Comparison of ENCODE assay signal across 1 cellular context in the genomic region with DNA sequence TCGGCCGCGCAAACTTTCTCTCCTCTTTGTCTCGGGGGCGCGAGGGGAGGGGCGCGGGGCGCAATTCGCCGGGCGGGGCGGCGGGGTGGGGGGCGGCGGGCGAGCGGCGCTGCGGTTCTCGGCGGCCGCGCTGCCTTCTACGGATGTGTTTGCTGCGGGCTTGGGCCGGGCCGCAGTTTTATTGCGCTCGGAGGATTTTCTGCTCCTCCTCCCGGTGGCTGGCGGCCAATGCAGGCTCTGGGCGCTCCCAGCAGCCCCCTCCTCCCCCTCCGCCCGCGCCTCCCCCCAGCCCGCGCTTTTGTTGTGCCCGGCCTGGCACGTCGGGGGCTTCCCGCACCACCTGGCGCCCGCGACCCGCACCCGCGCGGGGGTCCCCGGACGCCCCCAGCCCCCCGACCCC.
A peak's percentile ranks its signal among the peaks of the same experiment; 100 is the strongest.
TF ChIP-seq lines count a peak whose summit lies in the region.

TIMP2 (minus strand) TSS at position 154 of the 400 bp plus-strand sequence. CDS start 299 bp downstream, outside the sequence.

TF ChIP-seq in HepG2, 621 proteins besides CTCF, POLR2A, EP300 and RAD21 (continued from another document):
- TF ChIP-seq ZBTB49 (CRISPR knock-in tag; IDR thresholded peaks at IDR 0.05; ENCODE audit: borderline replicate concordance) (no peak), YEATS4 (CRISPR knock-in tag; IDR thresholded peaks at IDR 0.05; ENCODE audit: borderline replicate concordance) (peak; percentile 16; the same call in 1 of the 2 replicates), REL (CRISPR knock-in tag; conservative IDR thresholded peaks at IDR 0.05) (0 out of 2 replicates have a peak, but pooled peaks have one; percentile 12), ZNF496 (CRISPR knock-in tag; IDR thresholded peaks at IDR 0.05; ENCODE audit: insufficient replicate concordance) (no peak), TAF1 (CRISPR knock-in tag; IDR thresholded peaks at IDR 0.05) (peak; percentile 59), PATZ1 (CRISPR knock-in tag; IDR thresholded peaks at IDR 0.05) (peak; percentile 31), RFXAP (CRISPR knock-in tag; IDR thresholded peaks at IDR 0.05; ENCODE audit: borderline replicate concordance) (peak; percentile 10; the same call in 1 of the 2 replicates), HOXA5 (CRISPR knock-in tag; IDR thresholded peaks at IDR 0.05) (0 out of 2 replicates have a peak, but pooled peaks have one; percentile 42), ZNF230 (CRISPR knock-in tag; IDR thresholded peaks at IDR 0.05) (0 out of 2 replicates have a peak, but pooled peaks have one; percentile 8), ZNF879 (CRISPR knock-in tag; IDR thresholded peaks at IDR 0.05) (0 out of 2 replicates have a peak, but pooled peaks have one; percentile 3), KDM2A (CRISPR knock-in tag; IDR thresholded peaks at IDR 0.05; ENCODE audit: borderline replicate concordance, low read depth) (peak; percentile 21; the same call in 1 of the 2 replicates), ELF1 (CRISPR knock-in tag; IDR thresholded peaks at IDR 0.05) (no peak), DRAP1 (CRISPR knock-in tag; IDR thresholded peaks at IDR 0.05) (peak; percentile 98), ELK4 (CRISPR knock-in tag; IDR thresholded peaks at IDR 0.05; ENCODE audit: borderline replicate concordance) (no peak), MED13 (CRISPR knock-in tag; IDR thresholded peaks at IDR 0.05) (0 out of 2 replicates have a peak, but pooled peaks have one; percentile 10), KDM4B (CRISPR knock-in tag; IDR thresholded peaks at IDR 0.05) (0 out of 2 replicates have a peak, but pooled peaks have one; percentile 43), NCOR1 (IDR thresholded peaks at IDR 0.05; ENCODE audit: borderline replicate concordance, low read length) (no peak)
- TF ChIP-seq, protein P1, sequence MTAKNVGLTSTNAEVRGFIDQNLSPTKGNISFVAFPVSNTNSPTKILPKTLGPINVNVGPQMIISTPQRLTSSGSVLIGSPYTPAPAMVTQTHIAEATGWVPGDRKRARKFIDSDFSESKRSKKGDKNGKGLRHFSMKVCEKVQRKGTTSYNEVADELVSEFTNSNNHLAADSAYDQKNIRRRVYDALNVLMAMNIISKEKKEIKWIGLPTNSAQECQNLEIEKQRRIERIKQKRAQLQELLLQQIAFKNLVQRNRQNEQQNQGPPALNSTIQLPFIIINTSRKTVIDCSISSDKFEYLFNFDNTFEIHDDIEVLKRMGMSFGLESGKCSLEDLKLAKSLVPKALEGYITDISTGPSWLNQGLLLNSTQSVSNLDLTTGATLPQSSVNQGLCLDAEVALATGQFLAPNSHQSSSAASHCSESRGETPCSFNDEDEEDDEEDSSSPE (CRISPR knock-in tag; IDR thresholded peaks at IDR 0.05): peak; percentile 39; the same call in 1 of the 2 replicates
